Comparison of ENCODE assay signal across 6 cellular contexts in the genomic region with DNA sequence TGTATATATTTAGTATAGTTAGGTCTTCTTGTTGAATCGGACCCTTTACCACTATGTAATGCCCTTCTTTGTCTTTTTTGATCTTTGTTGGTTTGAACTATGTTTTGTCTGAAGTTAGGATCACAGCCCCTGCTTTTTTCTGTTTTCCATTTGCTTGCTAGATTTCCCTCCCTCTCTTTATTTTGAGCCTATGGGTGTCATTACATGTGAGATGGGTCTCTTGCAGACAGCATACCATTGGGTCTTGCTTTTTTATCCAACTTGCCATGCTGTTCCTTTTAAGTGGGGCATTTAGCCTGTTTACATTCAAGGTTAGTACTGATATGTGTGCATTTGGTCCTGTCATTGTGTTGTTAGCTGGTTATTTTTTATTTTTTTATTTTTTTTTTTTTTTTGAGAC.
"Had no signal": no experiment of that assay in that cellular context is flagged by ENCODE, and none has a peak within 500 bp of the region (broad histone marks: within the 10 kb centered on the region; RNA-seq: fewer than 3 reads in every experiment).

No MANE protein-coding gene starts in this region.

- H3K4me3 ChIP-seq: K562 had no signal

- H3K27ac ChIP-seq: HL-60 had no signal

- H3K4me3 Mint-ChIP-seq: IgD-negative memory B cell had no signal

- H3K36me3 Mint-ChIP-seq: IgD-negative memory B cell had no signal

- H3K27ac Mint-ChIP-seq: IgD-negative memory B cell had no signal

- DNase-seq: IMR-90, KBM-7, KG1 had no signal

- H3K4me1 Mint-ChIP-seq: IgD-negative memory B cell had no signal
